In the genomic region with DNA sequence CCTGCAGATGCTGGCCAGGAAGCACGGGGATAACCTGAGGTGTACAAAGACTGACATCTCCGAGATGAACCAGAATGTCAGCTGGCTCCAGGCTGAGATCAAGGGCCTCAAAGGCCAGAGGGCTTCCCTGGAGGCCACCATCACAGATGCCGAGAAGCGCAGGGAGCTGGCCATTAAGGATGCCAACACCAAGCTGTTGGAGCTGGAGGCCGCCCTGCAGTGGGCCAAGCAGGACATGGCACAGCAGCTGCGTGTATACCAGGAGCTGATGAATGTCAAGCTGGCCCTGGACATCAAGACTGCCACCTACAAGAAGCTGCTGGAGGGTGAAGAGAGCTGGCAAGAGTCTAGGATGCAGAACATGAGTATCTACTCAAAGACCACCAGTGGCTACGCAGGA, we compare ENCODE assay signal across 19 cellular contexts.
"Had no signal": no experiment of that assay in that cellular context is flagged by ENCODE, and none has a peak within 500 bp of the region (broad histone marks: within the 10 kb centered on the region; RNA-seq: fewer than 3 reads in every experiment).

No MANE protein-coding gene starts in this region.

- FAIRE-seq: islet of Langerhans, keratinocyte, kidney had no signal

- DNase-seq: hippocampal formation, hypothalamus, immature natural killer cell, islet precursor cell, kidney, kidney glomerular epithelial cell, left cardiac atrium, left colon, left ventricle myocardium inferior, left ventricle myocardium superior, lower lobe of right lung, mammary epithelial cell, mesenchymal stem cell, mesendoderm, midbrain, mucosa of descending colon, naive B cell had no signal
